9 cellular contexts compared by ENCODE assay signal in the genomic region with DNA sequence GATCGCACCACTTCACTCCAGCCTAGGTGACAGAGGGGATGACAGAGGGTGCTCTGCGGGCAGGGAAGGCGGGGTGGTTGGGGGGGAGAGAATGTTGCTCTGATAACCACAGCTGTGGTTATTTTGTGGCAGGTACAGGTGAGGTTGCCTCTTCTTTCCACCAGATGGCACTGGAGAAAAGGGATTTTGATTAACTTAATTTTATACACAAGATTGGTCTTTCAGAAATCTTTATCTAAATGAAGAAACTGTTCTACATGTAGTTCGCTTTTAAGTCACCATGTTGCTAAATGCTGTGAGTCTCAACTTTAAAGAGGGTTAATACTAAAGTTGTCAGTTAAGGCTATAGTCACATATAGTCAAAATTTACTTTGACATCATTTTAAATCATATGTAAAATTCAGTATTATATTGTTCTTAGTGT. TPM values are rescaled to one million over a fixed set of nuclear protein-coding genes. Genes with fewer than 3 reads are reported as not detected.
DNase-seq lines count a peak whose midpoint lies in the region; FAIRE-seq and TF ChIP-seq lines count a peak whose summit lies in the region.
"Had no signal": no experiment of that assay in that cellular context is flagged by ENCODE, and none has a peak within 500 bp of the region (broad histone marks: within the 10 kb centered on the region; RNA-seq: fewer than 3 reads in every experiment).

No MANE protein-coding gene starts in this region.

- POLR2A ChIA-PET in CD4-positive, alpha-beta memory T cell (lab: Charles Lee; ENCODE audit: partially characterized antibody) = no interaction called here

- intact Hi-C loops in CD4-positive, alpha-beta memory T cell (cut with micrococcal nuclease) = loop anchor here (1.0 to 2.0 kb wide), 2 partner anchors 174 to 295 kb away; a partner anchor contains a TSS

- TF ChIP-seq CTCF in epithelial cell of esophagus (IDR thresholded peaks at IDR 0.05; ENCODE audit: insufficient read depth, low read depth, low read length, missing control alignments) = peak; percentile 62

- 30 to 58% (median 32%) methylated on average over 4 of the region's 4 CpGs for WGBS in small intestine, 3 donors

- DNase-seq in CD4-positive, alpha-beta memory T cell = peak; percentile 42 to 65 (median 53)
- DNase-seq in HPDE6-E6E7 (ENCODE audit: extremely low spot score) (peak; percentile 19), epithelial cell of esophagus (ENCODE audit: low read depth) (peak; percentile 20), small intestine (peak; percentile 49), LoVo (ENCODE audit: low spot score) (no peak), putamen (ENCODE audit: low spot score) (no peak), Ammon's horn (ENCODE audit: low spot score) (no peak)
- peak; percentile 26 for DNase-seq in activated CD4-positive, alpha-beta T cell treated with anti-CD3 and anti-CD28 coated beads, Interleukin-2, amount 50 U/mL, for 1 hour

- H3K9me3 Mint-ChIP-seq in CD4-positive, alpha-beta memory T cell = no peaks in the 10 kb centered on the region

- CTCF ChIA-PET in CD4-positive, alpha-beta memory T cell (lab: Charles Lee; ENCODE audit: partially characterized antibody) = interaction anchor here (0.9 to 1.7 kb wide), 3 partner anchors 174 to 1053 kb away, joined by 3 to 9 read pairs (median 3); no protein-coding TSS in a partner anchor

- no peaks in the 10 kb centered on the region for H3K9me3 ChIP-seq in CD4-positive, alpha-beta memory T cell (ENCODE audit: control insufficient read depth in 1 of 2, low read length in 2 of 2)
- H3K9me3 ChIP-seq in small intestine (ENCODE audit: control insufficient read depth, low read depth) = no peaks in the 10 kb centered on the region

- no peak overlapping the region for H3K4me3 Mint-ChIP-seq in CD4-positive, alpha-beta memory T cell

- H3K36me3 Mint-ChIP-seq in CD4-positive, alpha-beta memory T cell = peaks cover 23 to 39% of the 10 kb centered on the region in 2 donors

- no peak overlapping the region for H3K4me3 ChIP-seq in CD4-positive, alpha-beta memory T cell (ENCODE audit: low read length in 2 of 2)
- H3K4me3 ChIP-seq in epithelial cell of esophagus (ENCODE audit: low read length) = no peak overlapping the region
- H3K4me3 ChIP-seq in small intestine (ENCODE audit: low read depth in 1 of 2, low read length in 2 of 2) = no peak overlapping the region

- H3K27ac ChIP-seq in CD4-positive, alpha-beta memory T cell (ENCODE audit: low read depth, low read length) = no peak overlapping the region
- H3K27ac ChIP-seq in small intestine (ENCODE audit: low read depth in 1 of 2, low read length in 1 of 2) = no peak overlapping the region

- H3K27ac Mint-ChIP-seq in CD4-positive, alpha-beta memory T cell = peak overlapping the region in 5 of 7 donors; percentile 42 to 80 (median 59)

- H3K27me3 ChIP-seq in CD4-positive, alpha-beta memory T cell (ENCODE audit: insufficient read depth, low read length) = no peaks in the 10 kb centered on the region
- H3K27me3 ChIP-seq in small intestine (ENCODE audit: control insufficient read depth in 2 of 2, insufficient read depth in 2 of 2, low read length in 2 of 2) = no peaks in the 10 kb centered on the region

- FAIRE-seq in small intestine (lab: Jason Lieb, UNC) = peak; percentile 15

- no peaks in the 10 kb centered on the region for H3K4me1 ChIP-seq in CD4-positive, alpha-beta memory T cell (ENCODE audit: insufficient read depth, low read length)
- no peaks in the 10 kb centered on the region for H3K4me1 ChIP-seq in small intestine (ENCODE audit: control insufficient read depth in 2 of 2, insufficient read depth in 1 of 2, low read depth in 1 of 2, low read length in 1 of 2)

- peaks cover 3 to 7% (median 4%) of the 10 kb centered on the region in 4 donors for H3K4me1 Mint-ChIP-seq in CD4-positive, alpha-beta memory T cell

- H3K36me3 ChIP-seq in CD4-positive, alpha-beta memory T cell (ENCODE audit: insufficient read depth, low read length) = peaks cover 6% of the 10 kb centered on the region
- H3K36me3 ChIP-seq in small intestine (ENCODE audit: control insufficient read depth in 2 of 2, insufficient read depth in 2 of 2, low read length in 2 of 2) = peaks cover 0 to 10% of the 10 kb centered on the region in 2 donors

- H3K27me3 Mint-ChIP-seq in CD4-positive, alpha-beta memory T cell = no peaks in the 10 kb centered on the region

RNA-seq across cellular contexts. Expression of a gene that starts 25.7 kb away (rescaled TPM):
- not detected for total RNA-seq in CD4-positive, alpha-beta memory T cell
- not detected for polyA plus RNA-seq in CD4-positive, alpha-beta memory T cell
- polyA plus RNA-seq in small intestine = under 1 TPM in 1 of 3 donors, not detected in 2; 0.04 TPM
- total RNA-seq: mononuclear cell had no signal

RNA-seq across cellular contexts. Expression of a gene that starts 32.8 kb away (rescaled TPM):
- total RNA-seq in CD4-positive, alpha-beta memory T cell = 10 to 100 TPM; 15.2 to 17.3 TPM
- 1 to 10 TPM; 1.9 to 2.7 TPM for polyA plus RNA-seq in CD4-positive, alpha-beta memory T cell
- polyA plus RNA-seq in small intestine = 10 to 100 TPM in 1 of 3 donors, 1 to 10 TPM in 2; 4.7 to 10.1 (median 6.2) TPM

Comparison
In these comparisons a context has a peak if more than half of its experiments do, and no peak if none do; other contexts are left out.
1. DNase-seq: peak in CD4-positive, alpha-beta memory T cell (5 of 5), HPDE6-E6E7 (single experiment), activated CD4-positive, alpha-beta T cell treated with anti-CD3 and anti-CD28 coated beads, Interleukin-2, amount 50 U/mL, for 1 hour (single experiment), epithelial cell of esophagus (single experiment) and small intestine (single experiment); none in LoVo (single experiment), putamen (single experiment) and Ammon's horn (single experiment).